10 cellular contexts compared by ENCODE assay signal in the genomic region with DNA sequence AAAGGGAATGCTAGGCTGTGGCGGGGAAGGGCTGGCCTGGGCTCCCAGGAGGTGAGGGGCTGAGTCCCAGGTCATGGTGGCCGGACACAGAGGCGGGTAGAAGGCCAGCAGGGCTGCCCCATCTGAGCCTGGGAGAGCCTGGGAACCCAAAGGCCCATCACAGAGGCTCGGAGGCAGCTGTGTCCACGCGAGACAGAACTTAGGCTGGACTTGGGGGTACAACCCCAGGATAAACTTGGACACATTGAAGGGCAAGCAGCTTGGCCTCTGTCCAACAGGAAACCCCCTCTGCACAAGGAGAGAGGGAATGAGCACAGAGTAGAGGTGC.
A peak's percentile ranks its signal among the peaks of the same experiment; 100 is the strongest.
DNase-seq lines count a peak whose midpoint lies in the region; ATAC-seq and TF ChIP-seq lines count a peak whose summit lies in the region.
"Had no signal": no experiment of that assay in that cellular context is flagged by ENCODE, and none has a peak within 500 bp of the region (broad histone marks: within the 10 kb centered on the region; RNA-seq: fewer than 3 reads in every experiment).

No MANE protein-coding gene starts in this region.

- H3F3A ChIP-seq in MM.1S (ENCODE audit: insufficient read depth, low read length) = peaks cover 40% of the 10 kb centered on the region

- peaks cover 61% of the 10 kb centered on the region for H3K4me1 ChIP-seq in vagina
- H3K4me1 ChIP-seq in MM.1S (ENCODE audit: low read length) = peaks cover 43% of the 10 kb centered on the region

- no peak for TF ChIP-seq CTCF in vagina (IDR thresholded peaks at IDR 0.05)
- TF ChIP-seq CTCF in MM.1S (IDR thresholded peaks at IDR 0.05; ENCODE audit: low read length) = no peak

- no peak overlapping the region for H3K4me2 ChIP-seq in MM.1S (ENCODE audit: low read depth, low read length)

- H3K4me1 Mint-ChIP-seq in stimulated activated naive CD8-positive, alpha-beta T cell treated with anti-CD3 and anti-CD28 coated beads, Interleukin-15, Interleukin-2, amounts not matched to agents 100 ng/mL and 50 ng/mL, for 24 hours (ENCODE audit: low read depth) = peaks cover 92% of the 10 kb centered on the region
- H3K4me1 Mint-ChIP-seq in central memory CD8-positive, alpha-beta T cell = peaks cover 77% of the 10 kb centered on the region
- H3K4me1 Mint-ChIP-seq in natural killer cell treated with Interleukin-12 subunit alpha and Interleukin-12 subunit beta and Interleukin-15 and Interleukin-18, amount 100 ng/mL, for 72 hours (ENCODE audit: low read depth in 2 of 2) = peaks cover 68 to 73% of the 10 kb centered on the region in 2 donors

- H3K9me2 ChIP-seq in MM.1S (replicated peaks; ENCODE audit: insufficient read depth, low read length) = no peaks in the 10 kb centered on the region

- intact Hi-C loops in vagina (cut with DNase I) = no loop called here

- H3K4me3 ChIP-seq in vagina (no peak overlapping the region), MM.1S (ENCODE audit: low read length) (no peak overlapping the region)

- H3K27me3 Mint-ChIP-seq in stimulated activated naive CD8-positive, alpha-beta T cell treated with anti-CD3 and anti-CD28 coated beads, Interleukin-15, Interleukin-2, amounts not matched to agents 100 ng/mL and 50 ng/mL, for 24 hours = no peaks in the 10 kb centered on the region
- no peaks in the 10 kb centered on the region for H3K27me3 Mint-ChIP-seq in central memory CD8-positive, alpha-beta T cell
- no peaks in the 10 kb centered on the region for H3K27me3 Mint-ChIP-seq in natural killer cell treated with Interleukin-12 subunit alpha and Interleukin-12 subunit beta and Interleukin-15 and Interleukin-18, amount 100 ng/mL, for 72 hours

- no peak for ATAC-seq in stimulated activated naive CD8-positive, alpha-beta T cell treated with anti-CD3 and anti-CD28 coated beads, Interleukin-15, Interleukin-2, amounts not matched to agents 100 U/mL and 50 U/mL, for 24 hours
- no peak for ATAC-seq in central memory CD8-positive, alpha-beta T cell (replicated peaks; ENCODE audit: extremely low read depth, poor library complexity, severe bottlenecking)
- ATAC-seq in natural killer cell treated with Interleukin-12 subunit alpha and Interleukin-12 subunit beta and Interleukin-15 and Interleukin-18, amount 100 ng/mL, for 72 hours = no peak

- H3K27me3 ChIP-seq in vagina (no peaks in the 10 kb centered on the region), MM.1S (replicated peaks; ENCODE audit: insufficient read depth, low read length) (no peaks in the 10 kb centered on the region)

- H3K9ac ChIP-seq in MM.1S (ENCODE audit: low read length) = no peak overlapping the region

- peak overlapping the region; percentile 63 for H3K27ac Mint-ChIP-seq in stimulated activated naive CD8-positive, alpha-beta T cell treated with anti-CD3 and anti-CD28 coated beads, Interleukin-15, Interleukin-2, amounts not matched to agents 100 ng/mL and 50 ng/mL, for 24 hours
- peak overlapping the region; percentile 98 for H3K27ac Mint-ChIP-seq in central memory CD8-positive, alpha-beta T cell (ENCODE audit: low read depth)
- peak overlapping the region; percentile 1 to 52 for H3K27ac Mint-ChIP-seq in natural killer cell treated with Interleukin-12 subunit alpha and Interleukin-12 subunit beta and Interleukin-15 and Interleukin-18, amount 100 ng/mL, for 72 hours

- peak overlapping the region; percentile 77 for H3K27ac ChIP-seq in vagina
- H3K27ac ChIP-seq in MM.1S (ENCODE audit: low read length) = no peak overlapping the region

- H3K36me3 ChIP-seq in vagina (no peaks in the 10 kb centered on the region), MM.1S (replicated peaks; ENCODE audit: insufficient read depth, low read length) (no peaks in the 10 kb centered on the region)

- H3K4me3 Mint-ChIP-seq in stimulated activated naive CD8-positive, alpha-beta T cell treated with anti-CD3 and anti-CD28 coated beads, Interleukin-15, Interleukin-2, amounts not matched to agents 100 ng/mL and 50 ng/mL, for 24 hours = peak overlapping the region; percentile 47
- H3K4me3 Mint-ChIP-seq in central memory CD8-positive, alpha-beta T cell = peak overlapping the region; percentile 35
- H3K4me3 Mint-ChIP-seq in natural killer cell treated with Interleukin-12 subunit alpha and Interleukin-12 subunit beta and Interleukin-15 and Interleukin-18, amount 100 ng/mL, for 72 hours = peak overlapping the region; percentile 48

- H3K79me2 ChIP-seq in MM.1S (ENCODE audit: low read length) = no peaks in the 10 kb centered on the region

- no peaks in the 10 kb centered on the region for H4K20me1 ChIP-seq in MM.1S (ENCODE audit: insufficient read depth, low read length)

- no peak for DNase-seq in stimulated activated naive CD8-positive, alpha-beta T cell treated with anti-CD3 and anti-CD28 coated beads, Interleukin-15, Interleukin-2, amounts not matched to agents 100 U/mL and 50 U/mL, for 24 hours
- DNase-seq in central memory CD8-positive, alpha-beta T cell (ENCODE audit: low spot score in 2 of 2) = no peak
- no peak for DNase-seq in natural killer cell treated with Interleukin-12 subunit alpha and Interleukin-12 subunit beta and Interleukin-15 and Interleukin-18, amount 100 ng/mL, for 72 hours (ENCODE audit: low spot score)
- no peak for DNase-seq in vagina (ENCODE audit: extremely low spot score in 2 of 2)
- DNase-seq in MM.1S = no peak
- DNase-seq in stimulated activated CD4-positive, alpha-beta T cell treated with anti-CD3 and anti-CD28 coated beads, Interleukin-4, amount 100 ng/mL, for 24 hours = no peak
- DNase-seq in ecto neural progenitor cell (ENCODE audit: low spot score) = no peak
- DNase-seq: cerebellar nuclear complex, NCI-H69 had no signal

- TF ChIP-seq POLR2A in vagina (IDR thresholded peaks at IDR 0.05) = no peak

- no peaks in the 10 kb centered on the region for H3K36me3 Mint-ChIP-seq in stimulated activated naive CD8-positive, alpha-beta T cell treated with anti-CD3 and anti-CD28 coated beads, Interleukin-15, Interleukin-2, amounts not matched to agents 100 ng/mL and 50 ng/mL, for 24 hours (ENCODE audit: low read depth)
- H3K36me3 Mint-ChIP-seq in central memory CD8-positive, alpha-beta T cell (ENCODE audit: insufficient read depth) = peaks cover 24% of the 10 kb centered on the region
- no peaks in the 10 kb centered on the region for H3K36me3 Mint-ChIP-seq in natural killer cell treated with Interleukin-12 subunit alpha and Interleukin-12 subunit beta and Interleukin-15 and Interleukin-18, amount 100 ng/mL, for 72 hours

- H2AFZ ChIP-seq in MM.1S (ENCODE audit: low read length) = no peak overlapping the region

- no peaks in the 10 kb centered on the region for H3K9me3 Mint-ChIP-seq in stimulated activated naive CD8-positive, alpha-beta T cell treated with anti-CD3 and anti-CD28 coated beads, Interleukin-15, Interleukin-2, amounts not matched to agents 100 ng/mL and 50 ng/mL, for 24 hours
- no peaks in the 10 kb centered on the region for H3K9me3 Mint-ChIP-seq in central memory CD8-positive, alpha-beta T cell
- no peaks in the 10 kb centered on the region for H3K9me3 Mint-ChIP-seq in natural killer cell treated with Interleukin-12 subunit alpha and Interleukin-12 subunit beta and Interleukin-15 and Interleukin-18, amount 100 ng/mL, for 72 hours

- H3K9me3 ChIP-seq in vagina (no peaks in the 10 kb centered on the region), MM.1S (replicated peaks; ENCODE audit: insufficient read depth, low read length) (no peaks in the 10 kb centered on the region)

Comparison
In these comparisons a context has a peak if more than half of its experiments do, and no peak if none do; other contexts are left out.
1. H3K27ac Mint-ChIP-seq: peak in every context shown above with its lines; median percentile 98 in central memory CD8-positive, alpha-beta T cell; 63 in stimulated activated naive CD8-positive, alpha-beta T cell treated with anti-CD3 and anti-CD28 coated beads, Interleukin-15, Interleukin-2, amounts not matched to agents 100 ng/mL and 50 ng/mL, for 24 hours; 26 in natural killer cell treated with Interleukin-12 subunit alpha and Interleukin-12 subunit beta and Interleukin-15 and Interleukin-18, amount 100 ng/mL, for 72 hours.